ENCODE assay signal across 1 cellular context in genomic region chr1:45686081-45687013, GRCh38.
TF ChIP-seq lines count a peak whose summit lies in the region.

GPBP1L1 (minus strand) TSS chr1:45686533; CDS start chr1:45659087, 27,446 bp downstream.

TF ChIP-seq in HepG2, 621 proteins besides CTCF, POLR2A, EP300 and RAD21 (continued from another document and continues in another):
- no peak for TF ChIP-seq ZIK1 (CRISPR knock-in tag; IDR thresholded peaks at IDR 0.05; ENCODE audit: borderline replicate concordance, low read depth)
- TF ChIP-seq IRF1 (CRISPR knock-in tag; IDR thresholded peaks at IDR 0.05; ENCODE audit: low read depth) = no peak
- no peak for TF ChIP-seq ZBTB2 (CRISPR knock-in tag; IDR thresholded peaks at IDR 0.05; ENCODE audit: low read depth)
- no peak for TF ChIP-seq JUN (CRISPR knock-in tag; IDR thresholded peaks at IDR 0.05)
- TF ChIP-seq ZNF816 (CRISPR knock-in tag; IDR thresholded peaks at IDR 0.05; ENCODE audit: borderline replicate concordance) = no peak
- no peak for TF ChIP-seq ZZZ3 (CRISPR knock-in tag; IDR thresholded peaks at IDR 0.05; ENCODE audit: borderline replicate concordance)
- TF ChIP-seq ZNF280B (CRISPR knock-in tag; IDR thresholded peaks at IDR 0.05; ENCODE audit: borderline replicate concordance) = no peak; the same call in none of the 2 replicates
- no peak for TF ChIP-seq ETV6 (CRISPR knock-in tag; conservative IDR thresholded peaks at IDR 0.05)
- TF ChIP-seq ZSCAN21 (CRISPR knock-in tag; IDR thresholded peaks at IDR 0.05; ENCODE audit: borderline replicate concordance) = peak; percentile 50; the same call in 1 of the 2 replicates
- no peak for TF ChIP-seq GLMP (CRISPR knock-in tag; IDR thresholded peaks at IDR 0.05; ENCODE audit: borderline replicate concordance)
- no peak for TF ChIP-seq HES4 (CRISPR knock-in tag; IDR thresholded peaks at IDR 0.05; ENCODE audit: borderline replicate concordance)
- TF ChIP-seq ZNF747 (CRISPR knock-in tag; IDR thresholded peaks at IDR 0.05; ENCODE audit: borderline replicate concordance) = peak; percentile 73
- peak; percentile 30; the same call in 1 of the 2 replicates for TF ChIP-seq RFXAP (CRISPR knock-in tag; IDR thresholded peaks at IDR 0.05; ENCODE audit: borderline replicate concordance)
- TF ChIP-seq ZNF235 (CRISPR knock-in tag; IDR thresholded peaks at IDR 0.05; ENCODE audit: borderline replicate concordance) = no peak
- no peak for TF ChIP-seq ZNF362 (CRISPR knock-in tag; IDR thresholded peaks at IDR 0.05; ENCODE audit: borderline replicate concordance)
- no peak for TF ChIP-seq ZNF382 (CRISPR knock-in tag; IDR thresholded peaks at IDR 0.05; ENCODE audit: borderline replicate concordance)
- TF ChIP-seq CHD4 (IDR thresholded peaks at IDR 0.05; ENCODE audit: borderline replicate concordance, low read length) = no peak
- TF ChIP-seq E2F1 (CRISPR knock-in tag; IDR thresholded peaks at IDR 0.05) = no peak
- peak; percentile 24; the same call in 1 of the 2 replicates for TF ChIP-seq ZNF609 (CRISPR knock-in tag; IDR thresholded peaks at IDR 0.05; ENCODE audit: borderline replicate concordance)
- TF ChIP-seq MZF1 (CRISPR knock-in tag; IDR thresholded peaks at IDR 0.05; ENCODE audit: borderline replicate concordance) = no peak
- TF ChIP-seq ARID3A (IDR thresholded peaks at IDR 0.05; ENCODE audit: low read depth, low read length) = no peak
- peak; percentile 86; the same call in 1 of the 2 replicates for TF ChIP-seq ZNF34 (CRISPR knock-in tag; IDR thresholded peaks at IDR 0.05; ENCODE audit: borderline replicate concordance)
- no peak for TF ChIP-seq TCF7 (IDR thresholded peaks at IDR 0.05; ENCODE audit: low read depth)
- TF ChIP-seq ZNF503 (CRISPR knock-in tag; IDR thresholded peaks at IDR 0.05) = peak; percentile 2; the same call in 1 of the 2 replicates
- no peak for TF ChIP-seq TGIF2 (CRISPR knock-in tag; IDR thresholded peaks at IDR 0.05)
- TF ChIP-seq HNF1A (IDR thresholded peaks at IDR 0.05; ENCODE audit: low read depth) = no peak
- TF ChIP-seq HNF1A (CRISPR knock-in tag; IDR thresholded peaks at IDR 0.05; ENCODE audit: borderline replicate concordance) = no peak
- 0 out of 2 replicates have a peak, but pooled peaks have one; percentile 22 for TF ChIP-seq FOXK2 (IDR thresholded peaks at IDR 0.05)
- TF ChIP-seq SIX1 (CRISPR knock-in tag; IDR thresholded peaks at IDR 0.05; ENCODE audit: borderline replicate concordance) = no peak
- TF ChIP-seq DMAP1 (CRISPR knock-in tag; IDR thresholded peaks at IDR 0.05) = peak; percentile 59; the same call in 1 of the 2 replicates
- TF ChIP-seq ZNF839 (CRISPR knock-in tag; IDR thresholded peaks at IDR 0.05; ENCODE audit: borderline replicate concordance) = no peak
- 0 out of 2 replicates have a peak, but pooled peaks have one; percentile 6 for TF ChIP-seq POGZ (CRISPR knock-in tag; IDR thresholded peaks at IDR 0.05)
- no peak for TF ChIP-seq CREB1 (IDR thresholded peaks at IDR 0.05)
- no peak for TF ChIP-seq CREB1 (CRISPR knock-in tag; IDR thresholded peaks at IDR 0.05)
- no peak for TF ChIP-seq CHCHD3 (CRISPR knock-in tag; IDR thresholded peaks at IDR 0.05)
- TF ChIP-seq FLYWCH1 (CRISPR knock-in tag; IDR thresholded peaks at IDR 0.05) = no peak
- no peak for TF ChIP-seq HNRNPUL1 (IDR thresholded peaks at IDR 0.05; ENCODE audit: low read depth, low read length)
- TF ChIP-seq ZNF329 (CRISPR knock-in tag; IDR thresholded peaks at IDR 0.05; ENCODE audit: low read depth) = no peak; the same call in 1 of the 2 replicates
